In the genomic region with DNA sequence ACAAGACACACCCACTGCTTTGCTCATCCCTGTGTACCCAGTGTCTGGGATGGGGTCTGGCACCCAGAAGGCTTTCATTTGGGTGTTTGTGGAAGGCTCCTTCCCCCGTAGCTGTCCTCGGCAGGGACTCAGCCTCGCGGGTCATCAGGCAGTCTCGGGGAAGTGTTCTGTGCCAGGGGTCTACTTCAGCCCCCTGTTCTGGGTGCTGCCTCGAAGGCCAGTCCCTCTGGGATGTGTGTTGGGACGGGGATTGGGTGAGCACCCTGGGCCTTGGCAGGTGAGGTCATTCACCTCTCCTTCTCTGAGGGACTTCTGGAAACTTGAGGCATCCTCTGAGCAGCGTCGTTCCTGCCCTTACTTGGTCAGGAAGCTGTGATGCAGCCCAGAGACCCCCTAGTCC, we compare ENCODE assay signal across 11 cellular contexts.
DNase-seq lines count a peak whose midpoint lies in the region; TF ChIP-seq lines count a peak whose summit lies in the region.
"Had no signal": no experiment of that assay in that cellular context is flagged by ENCODE, and none has a peak within 500 bp of the region (broad histone marks: within the 10 kb centered on the region; RNA-seq: fewer than 3 reads in every experiment).

No MANE protein-coding gene starts in this region.

- H3K79me1 ChIP-seq in trophoblast cell (ENCODE audit: low read length), result peaks cover 14% of the 10 kb centered on the region

- TF ChIP-seq CTCF in GM13977 (IDR thresholded peaks at IDR 0.05; ENCODE audit: extremely low read depth, insufficient read depth, missing control alignments), result no peak

- peak overlapping the region; percentile 92 for H2BK120ac ChIP-seq in trophoblast cell (ENCODE audit: insufficient read depth, low read length, poor library complexity)

- peak overlapping the region; percentile 82 for H4K91ac ChIP-seq in trophoblast cell (ENCODE audit: low read depth, low read length)

- H3K4me3 ChIP-seq in SJCRH30 (no peak overlapping the region), iPS-18a (ENCODE audit: low read length) (peak overlapping the region; percentile 44), trophoblast cell (ENCODE audit: low read depth, low read length) (no peak overlapping the region)
- H3K4me3 ChIP-seq: Peyer's patch had no signal

- H3K4me1 ChIP-seq in SJCRH30 (peaks cover 34% of the 10 kb centered on the region), iPS-18a (ENCODE audit: control insufficient read depth, low read depth, low read length) (peaks cover 26% of the 10 kb centered on the region), trophoblast cell (ENCODE audit: control insufficient read depth in 1 of 2, insufficient read depth in 2 of 2, low read length in 2 of 2) (peaks cover 25 to 27% of the 10 kb centered on the region in 2 experiments)

- DNase-seq in DMS53 (lab: John Stamatoyannopoulos, UW) (peak; percentile 64), DMS53 treated with DMSO at 0.1 percent for 48 hours (lab: John Stamatoyannopoulos, UW; ENCODE audit: unreplicated experiment) (no peak), SJCRH30 (no peak), trophoblast cell (no peak), NCI-H446 (lab: John Stamatoyannopoulos, UW) (no peak), GM13977 (ENCODE audit: low spot score) (no peak)
- no peak for DNase-seq in activated effector memory CD4-positive, alpha-beta T cell treated with anti-CD3 and anti-CD28 coated beads, Interleukin-2, amount 50 U/mL, for 16 hours
- DNase-seq: Calu3; CD4-positive, alpha-beta memory T cell; Peyer's patch had no signal

- H3K27me3 ChIP-seq in SJCRH30 (no peaks in the 10 kb centered on the region), iPS-18a (ENCODE audit: control insufficient read depth, insufficient read depth, low read length) (no peaks in the 10 kb centered on the region), trophoblast cell (ENCODE audit: insufficient read depth, low read length) (no peaks in the 10 kb centered on the region)
- H3K27me3 ChIP-seq: Peyer's patch had no signal

- H2BK12ac ChIP-seq in trophoblast cell (ENCODE audit: low read length), result peak overlapping the region; percentile 3

- H3K18ac ChIP-seq in trophoblast cell (ENCODE audit: low read length), result peak overlapping the region; percentile 76

- no peak overlapping the region for H3K23ac ChIP-seq in trophoblast cell (ENCODE audit: low read length)

- no peak overlapping the region for H2AFZ ChIP-seq in trophoblast cell (ENCODE audit: insufficient read depth, low read length, poor library complexity)

- no CpG with 5 or more reads among the region's 9 CpGs for WGBS in trophoblast cell (ENCODE audit: extremely low coverage, insufficient coverage, insufficient read length)

- H2AK5ac ChIP-seq in trophoblast cell (ENCODE audit: low read length), result no peak overlapping the region

- no peaks in the 10 kb centered on the region for H3K9me3 ChIP-seq in SJCRH30 (replicated peaks)
- no peaks in the 10 kb centered on the region for H3K9me3 ChIP-seq in iPS-18a (ENCODE audit: control insufficient read depth, low read depth, low read length)
- H3K9me3 ChIP-seq in trophoblast cell (ENCODE audit: insufficient read depth, low read depth, low read length), result no peaks in the 10 kb centered on the region
- H3K9me3 ChIP-seq: Peyer's patch had no signal

- peaks cover 2% of the 10 kb centered on the region for H3K79me2 ChIP-seq in trophoblast cell (ENCODE audit: control insufficient read depth, insufficient read depth, low read length, poor library complexity)

- peak overlapping the region; percentile 79; the same call in 1 of the 2 replicates for H3K27ac ChIP-seq in SJCRH30
- no peak overlapping the region for H3K27ac ChIP-seq in iPS-18a (ENCODE audit: low read length)
- no peak overlapping the region for H3K27ac ChIP-seq in trophoblast cell (ENCODE audit: low read depth, low read length)
- H3K27ac ChIP-seq: Peyer's patch had no signal

- H3K36me3 ChIP-seq in SJCRH30, result no peaks in the 10 kb centered on the region
- H3K36me3 ChIP-seq in iPS-18a (ENCODE audit: control insufficient read depth, low read depth, low read length), result no peaks in the 10 kb centered on the region
- H3K36me3 ChIP-seq in trophoblast cell (ENCODE audit: control insufficient read depth in 1 of 2, insufficient read depth in 2 of 2, low read length in 2 of 2), result no peaks in the 10 kb centered on the region
- H3K36me3 ChIP-seq: Peyer's patch had no signal

- no peak overlapping the region for H3K4ac ChIP-seq in trophoblast cell (ENCODE audit: low read depth, low read length)

- H3K4me2 ChIP-seq in trophoblast cell (ENCODE audit: low read length), result no peak overlapping the region

- H3K9ac ChIP-seq in iPS-18a (ENCODE audit: low read length) (peak overlapping the region; percentile 43), trophoblast cell (ENCODE audit: low read length) (no peak overlapping the region)

- H4K8ac ChIP-seq in trophoblast cell (ENCODE audit: low read depth, low read length), result peak overlapping the region; percentile 93

- peak overlapping the region; percentile 15 for H3K14ac ChIP-seq in trophoblast cell (ENCODE audit: low read length)

- no peak overlapping the region for H4K12ac ChIP-seq in trophoblast cell (ENCODE audit: low read depth, low read length)

- in situ Hi-C loops in GM13977 (cut with MboI; ENCODE audit: low pct_unique_long_range_greater_than_20kb, low sequenced_read_pairs, unreplicated experiment), result no loop called here

- no peak overlapping the region for H2BK5ac ChIP-seq in trophoblast cell (ENCODE audit: low read depth, low read length, poor library complexity)
